Comparison of ENCODE assay signal across 1 cellular context in genomic region chr1:161082483-161082882, GRCh38.
TF ChIP-seq lines count a peak whose summit lies in the region.

No MANE protein-coding gene starts in this region.

TF ChIP-seq in A549, 52 proteins besides CTCF, POLR2A, EP300 and RAD21:
- no peak for TF ChIP-seq PHF8 (IDR thresholded peaks at IDR 0.05; ENCODE audit: borderline replicate concordance, low read depth)
- no peak for TF ChIP-seq USF2 (IDR thresholded peaks at IDR 0.05)
- TF ChIP-seq PBX3 (IDR thresholded peaks at IDR 0.05), result no peak
- TF ChIP-seq HOXB5 (CRISPR knock-in tag; IDR thresholded peaks at IDR 0.05), result no peak
- TF ChIP-seq TFCP2L1 (CRISPR knock-in tag; IDR thresholded peaks at IDR 0.05), result no peak
- TF ChIP-seq ELK1 (IDR thresholded peaks at IDR 0.05; ENCODE audit: low read depth, low read length), result no peak
- TF ChIP-seq HEYL (CRISPR knock-in tag; IDR thresholded peaks at IDR 0.05), result no peak
- TF ChIP-seq JUN (IDR thresholded peaks at IDR 0.05), result no peak
- TF ChIP-seq CBX2 (IDR thresholded peaks at IDR 0.05; ENCODE audit: borderline replicate concordance, low read depth), result no peak
- no peak for TF ChIP-seq KDM5A (IDR thresholded peaks at IDR 0.05)
- no peak for TF ChIP-seq POLR2AphosphoS2 (conservative IDR thresholded peaks at IDR 0.05; ENCODE audit: low read length)
- TF ChIP-seq CHD2 (IDR thresholded peaks at IDR 0.05; ENCODE audit: low read length, partially characterized antibody), result no peak
- no peak for TF ChIP-seq RFX5 (IDR thresholded peaks at IDR 0.05)
- TF ChIP-seq NR3C1 (IDR thresholded peaks at IDR 0.05), result no peak
- TF ChIP-seq RNF2 (IDR thresholded peaks at IDR 0.05; ENCODE audit: borderline replicate concordance, low read depth), result no peak
- no peak for TF ChIP-seq E2F6 (IDR thresholded peaks at IDR 0.05; ENCODE audit: borderline replicate concordance, low read depth)
- TF ChIP-seq RCOR1 (IDR thresholded peaks at IDR 0.05; ENCODE audit: low read depth, low read length), result no peak
